Comparison of ENCODE assay signal across 20 cellular contexts in genomic region chr21:15014220-15014619, GRCh38. TPM values are rescaled to one million over a fixed set of nuclear protein-coding genes. Genes with fewer than 3 reads are reported as not detected.
DNase-seq lines count a peak whose midpoint lies in the region; TF ChIP-seq lines count a peak whose summit lies in the region.
"Had no signal": no experiment of that assay in that cellular context is flagged by ENCODE, and none has a peak within 500 bp of the region (broad histone marks: within the 10 kb centered on the region; RNA-seq: fewer than 3 reads in every experiment).

No MANE protein-coding gene starts in this region.

- POLR2A ChIA-PET in MCF 10A (lab: Yijun Ruan, JAX) = no interaction called here

- H3K27ac ChIP-seq in mammary epithelial cell (ENCODE audit: insufficient read depth, low read depth, low read length) (peak overlapping the region; percentile 0), ovary (no peak overlapping the region)
- H3K27ac ChIP-seq: C4-2B, HL-60 had no signal

- no peaks in the 10 kb centered on the region for H3K27me3 ChIP-seq in mammary epithelial cell (ENCODE audit: insufficient read depth, low read length)
- no peaks in the 10 kb centered on the region for H3K27me3 ChIP-seq in ovary

- no peak overlapping the region for H2AFZ ChIP-seq in mammary epithelial cell (ENCODE audit: low read depth, low read length)

- TF ChIP-seq EP300 in ovary (IDR thresholded peaks at IDR 0.05) = no peak

- H3K4me3 ChIP-seq in mammary epithelial cell (replicated peaks in 1 of 3; ENCODE audit: insufficient read depth in 1 of 3, low read depth in 2 of 3, low read length in 3 of 3) (no peak overlapping the region), ovary (no peak overlapping the region)
- H3K4me3 ChIP-seq: GM12878 had no signal

- TF ChIP-seq CTCF in mammary epithelial cell (conservative IDR thresholded peaks at IDR 0.05 in 1 of 2, IDR thresholded peaks at IDR 0.05 in 1 of 2; ENCODE audit: extremely low read depth in 1 of 2, insufficient read depth in 1 of 2, low read depth in 1 of 2, low read length in 2 of 2) = no peak
- TF ChIP-seq CTCF in MCF 10A (IDR thresholded peaks at IDR 0.05; ENCODE audit: unreplicated experiment) = no peak
- TF ChIP-seq CTCF in mesothelial cell of epicardium (IDR thresholded peaks at IDR 0.05; ENCODE audit: unreplicated experiment) = no peak
- no peak for TF ChIP-seq CTCF in ovary (IDR thresholded peaks at IDR 0.05)

- no peak for DNase-seq in mammary epithelial cell
- no peak for DNase-seq in MCF 10A (ENCODE audit: unreplicated experiment)
- peak; percentile 26 for DNase-seq in NCI-H82 treated with DMSO at 0.1 percent for 48 hours (lab: John Stamatoyannopoulos, UW; ENCODE audit: unreplicated experiment)
- no peak for DNase-seq in mesothelial cell of epicardium (ENCODE audit: low spot score in 2 of 2, unreplicated experiment in 2 of 2)
- DNase-seq in ovary = no peak
- DNase-seq in NCI-H510A (lab: John Stamatoyannopoulos, UW) = no peak
- DNase-seq in COR-L47 (lab: John Stamatoyannopoulos, UW) = no peak
- DNase-seq in kidney glomerular epithelial cell (lab: John Stamatoyannopoulos, UW) = no peak
- DNase-seq: CD8-positive, alpha-beta memory T cell; DMS79; H7; KG1; NCI-H1105; NCI-H2081; NCI-H446 treated with DMSO at 0.1 percent for 48 hours; SIG-M5; SK-N-SH had no signal

- CTCF ChIA-PET in mammary epithelial cell (lab: Charles Lee; ENCODE audit: low non-redundant PET) = no interaction called here
- CTCF ChIA-PET in MCF 10A (lab: Yijun Ruan, JAX) = interaction anchor here (0.6 kb wide), 1 partner anchor 718 kb away, joined by 3 read pairs; no protein-coding TSS in a partner anchor

- no peak overlapping the region for H3K27ac Mint-ChIP-seq in MCF 10A (ENCODE audit: low read depth, unreplicated experiment)
- H3K27ac Mint-ChIP-seq in mesothelial cell of epicardium = peak overlapping the region; percentile 71

- H3K9me3 Mint-ChIP-seq in MCF 10A (ENCODE audit: unreplicated experiment) (peaks cover 8% of the 10 kb centered on the region), mesothelial cell of epicardium (peaks cover 6% of the 10 kb centered on the region)
- H3K9me3 Mint-ChIP-seq: CD8-positive, alpha-beta memory T cell had no signal

- H3K9ac ChIP-seq in mammary epithelial cell (ENCODE audit: insufficient read depth, low read length) = no peak overlapping the region
- H3K9ac ChIP-seq: SK-N-SH had no signal

- TF ChIP-seq POLR2A in ovary (IDR thresholded peaks at IDR 0.05) = no peak

- peaks cover 10% of the 10 kb centered on the region for H3K4me1 ChIP-seq in mammary epithelial cell (ENCODE audit: insufficient read depth, low read length)
- peaks cover 3% of the 10 kb centered on the region for H3K4me1 ChIP-seq in ovary (ENCODE audit: insufficient read depth)

- H3K36me3 Mint-ChIP-seq in MCF 10A (ENCODE audit: insufficient read depth, unreplicated experiment) (no peaks in the 10 kb centered on the region), mesothelial cell of epicardium (peaks cover 13% of the 10 kb centered on the region)

- H3K4me3 Mint-ChIP-seq in MCF 10A (ENCODE audit: unreplicated experiment) = no peak overlapping the region
- H3K4me3 Mint-ChIP-seq in mesothelial cell of epicardium = no peak overlapping the region
- H3K4me3 Mint-ChIP-seq: CD8-positive, alpha-beta memory T cell had no signal

- intact Hi-C loops in mammary epithelial cell (cut with micrococcal nuclease) (no loop called here), MCF 10A (cut with micrococcal nuclease) (no loop called here), ovary (cut with DNase I) (no loop called here)

- H3K27me3 Mint-ChIP-seq in MCF 10A (ENCODE audit: insufficient read depth, unreplicated experiment) (no peaks in the 10 kb centered on the region), mesothelial cell of epicardium (ENCODE audit: low read depth) (no peaks in the 10 kb centered on the region)
- H3K27me3 Mint-ChIP-seq: CD8-positive, alpha-beta memory T cell had no signal

- WGBS in mammary epithelial cell (ENCODE audit: low coverage, missing lambda C conversion rate) = 100% methylated on average over 2 of the region's 2 CpGs
- WGBS in ovary, 3 donors = 77 to 83% (median 81%) methylated on average over 2 of the region's 2 CpGs

- peaks cover 78% of the 10 kb centered on the region for H3K79me2 ChIP-seq in mammary epithelial cell (ENCODE audit: insufficient read depth, low read length)

- H3K36me3 ChIP-seq in mammary epithelial cell (ENCODE audit: insufficient read depth, low read length) = peaks cover 4% of the 10 kb centered on the region
- no peaks in the 10 kb centered on the region for H3K36me3 ChIP-seq in ovary

- H3K4me1 Mint-ChIP-seq in MCF 10A (ENCODE audit: insufficient read depth, unreplicated experiment) (peaks cover 15% of the 10 kb centered on the region), mesothelial cell of epicardium (peaks cover 21% of the 10 kb centered on the region)

- dilution Hi-C loops in mammary epithelial cell (cut with HindIII; ENCODE audit: low sequenced_read_pairs) = no loop called here

- no peaks in the 10 kb centered on the region for H4K20me1 ChIP-seq in mammary epithelial cell (ENCODE audit: insufficient read depth, low read length)

- H3K4me2 ChIP-seq in mammary epithelial cell (ENCODE audit: insufficient read depth, low read depth, low read length) = no peak overlapping the region
- H3K4me2 ChIP-seq: SK-N-SH had no signal

- H3K9me3 ChIP-seq in mammary epithelial cell (replicated peaks; ENCODE audit: insufficient read depth, low read length) = no peaks in the 10 kb centered on the region
- no peaks in the 10 kb centered on the region for H3K9me3 ChIP-seq in ovary
- H3K9me3 ChIP-seq: SK-N-SH had no signal

- in situ Hi-C loops in mammary epithelial cell (cut with MboI; ENCODE audit: low sequenced_read_pairs in 2 of 2) = no loop called here

- no TSS peak for BruUV-seq in mammary epithelial cell (replicated peaks; lab: Mats Ljungman, UMichigan)
- BruUV-seq in MCF 10A (replicated peaks; lab: Mats Ljungman, UMichigan) = no TSS peak

RNA-seq across cellular contexts. Expression of gene NRIP1, which starts 50.6 kb away (rescaled TPM):
- total RNA-seq in mammary epithelial cell = 10 to 100 TPM; 40.8 to 73.7 TPM
- 13.5 TPM for polyA plus RNA-seq in mammary epithelial cell
- 100 TPM for polyA minus RNA-seq in mammary epithelial cell
- total RNA-seq in MCF 10A (2022) = 26.5 and 31.4 TPM in 2 replicates
- 86.4 to 104 TPM (median 92.8 TPM) in 3 replicates for total RNA-seq in mesothelial cell of epicardium
- total RNA-seq in ovary = 10 to 100 TPM; 33.3 to 56.6 (median 43.1) TPM
- 10 to 100 TPM in 1 of 2 donors, 1 to 10 TPM in 1; 9.4 to 14.8 TPM for polyA plus RNA-seq in ovary
